26 cellular contexts compared by ENCODE assay signal in the genomic region with DNA sequence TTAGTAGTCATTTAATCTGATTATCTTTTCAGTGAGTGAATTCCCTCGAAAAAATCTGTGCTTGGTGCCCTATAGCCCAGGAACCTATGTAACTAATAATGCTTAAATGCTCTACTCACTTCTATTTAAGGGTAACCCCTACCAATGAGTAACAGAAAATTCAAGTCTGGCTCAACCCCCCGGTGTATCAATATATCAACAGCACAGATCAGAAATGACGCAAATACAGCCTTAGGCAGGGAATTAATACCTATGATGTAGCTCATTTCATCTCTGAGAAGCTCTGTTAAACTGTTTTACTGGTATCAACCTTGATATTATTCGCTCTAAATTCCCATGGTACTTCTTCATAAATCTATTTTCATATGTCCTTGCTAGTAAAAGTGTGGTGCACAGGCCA. TPM values are rescaled to one million over a fixed set of nuclear protein-coding genes. Genes with fewer than 3 reads are reported as not detected.
DNase-seq lines count a peak whose midpoint lies in the region; ATAC-seq, FAIRE-seq and TF ChIP-seq lines count a peak whose summit lies in the region.
"Had no signal": no experiment of that assay in that cellular context is flagged by ENCODE, and none has a peak within 500 bp of the region (broad histone marks: within the 10 kb centered on the region; RNA-seq: fewer than 3 reads in every experiment).

No MANE protein-coding gene starts in this region.

- H3K9me1 ChIP-seq in keratinocyte (ENCODE audit: control insufficient read depth, extremely low read depth, insufficient read depth, low read length): no peaks in the 10 kb centered on the region

- H3K4me1 Mint-ChIP-seq in stimulated activated memory B cell treated with anti-CD40 and anti-IgM and Interleukin-4, amounts not matched to agents 10 μg/mL and 1 μg/mL and 100 μg/mL, for 72 hours: no peaks in the 10 kb centered on the region
- H3K4me1 Mint-ChIP-seq: activated CD4-positive, alpha-beta memory T cell treated with anti-CD3 and anti-CD28 coated beads, Interleukin-2, amount 10 ng/mL, durations not matched to agents 7 days and 5 days had no signal

- peak overlapping the region; percentile 67 for H3K9ac ChIP-seq in keratinocyte (ENCODE audit: control insufficient read depth, extremely low read depth, insufficient read depth, low read length)
- H3K9ac ChIP-seq: BLaER1, GM23248 had no signal

- TF ChIP-seq POLR2A in sigmoid colon (IDR thresholded peaks at IDR 0.05): no peak

- H3K27ac Mint-ChIP-seq in stimulated activated memory B cell treated with anti-CD40 and anti-IgM and Interleukin-4, amounts not matched to agents 10 μg/mL and 1 μg/mL and 100 μg/mL, for 72 hours: no peak overlapping the region
- H3K27ac Mint-ChIP-seq: activated CD4-positive, alpha-beta memory T cell treated with anti-CD3 and anti-CD28 coated beads, Interleukin-2, amount 10 ng/mL, durations not matched to agents 7 days and 5 days; T-helper 2 cell treated with Interferon-gamma antibody and Interleukin-4, amounts not matched to agents 5 μg/mL and 100 μg/mL, for 36 hours had no signal

- H3K9me3 Mint-ChIP-seq in stimulated activated memory B cell treated with anti-CD40 and anti-IgM and Interleukin-4, amounts not matched to agents 10 μg/mL and 1 μg/mL and 100 μg/mL, for 72 hours: peaks cover 4% of the 10 kb centered on the region
- H3K9me3 Mint-ChIP-seq: activated CD4-positive, alpha-beta memory T cell treated with anti-CD3 and anti-CD28 coated beads, Interleukin-2, amount 10 ng/mL, durations not matched to agents 7 days and 5 days; T-helper 2 cell treated with Interferon-gamma antibody and Interleukin-4, amounts not matched to agents 5 μg/mL and 100 μg/mL, for 36 hours had no signal

- no peaks in the 10 kb centered on the region for H4K20me1 ChIP-seq in keratinocyte (ENCODE audit: control insufficient read depth, extremely low read depth, insufficient read depth, low read length)
- H4K20me1 ChIP-seq: BLaER1 had no signal

- intact Hi-C loops in sigmoid colon (cut with DNase I): no loop called here

- peak; percentile 33 for DNase-seq in D341Med (ENCODE audit: low spot score)
- peak; percentile 22 for DNase-seq in WERI-Rb-1
- no peak for DNase-seq in keratinocyte (ENCODE audit: low read depth, low spot score)
- DNase-seq in sigmoid colon: no peak
- no peak for DNase-seq in stimulated activated CD4-positive, alpha-beta T cell treated with anti-CD3 and anti-CD28 coated beads, Interleukin-15, amount 100 ng/mL, for 24 hours
- no peak for DNase-seq in RCC 7860 (ENCODE audit: low spot score)
- DNase-seq: ACHN; activated CD4-positive, alpha-beta memory T cell treated with anti-CD3 and anti-CD28 coated beads, Interleukin-2, amount 10 ng/mL, durations not matched to agents 7 days and 5 days; activated CD4-positive, CD25-positive, alpha-beta regulatory T cell; activated gamma-delta T cell treated with Interleukin-2 at 50 U/mL for 16 hours; activated T-cell treated with anti-CD3 and anti-CD28 coated beads for 4 hours; dermis blood vessel endothelial cell; GM23248; heart right ventricle; left ventricle myocardium superior; NCI-H1092 treated with DMSO at 0.1 percent for 48 hours; NCI-H2029 treated with DMSO at 0.1 percent for 48 hours; NCI-H510A treated with DMSO at 0.1 percent for 48 hours; retina had no signal

- no peak for TF ChIP-seq EP300 in sigmoid colon (IDR thresholded peaks at IDR 0.05)

- peak; percentile 26 for FAIRE-seq in keratinocyte (lab: Jason Lieb, UNC)
- no peak for FAIRE-seq in RCC 7860 (lab: Jason Lieb, UNC)
- FAIRE-seq: bronchial epithelial cell had no signal

- peak overlapping the region; percentile 82 for H3K4me2 ChIP-seq in keratinocyte (ENCODE audit: control insufficient read depth, extremely low read depth, insufficient read depth, low read depth, low read length)
- H3K4me2 ChIP-seq: BLaER1 had no signal

- H3K36me3 Mint-ChIP-seq in stimulated activated memory B cell treated with anti-CD40 and anti-IgM and Interleukin-4, amounts not matched to agents 10 μg/mL and 1 μg/mL and 100 μg/mL, for 72 hours: no peaks in the 10 kb centered on the region

- H3K4me1 ChIP-seq in keratinocyte (ENCODE audit: control insufficient read depth, extremely low read depth, insufficient read depth, low read length) (peaks cover 83% of the 10 kb centered on the region), sigmoid colon (peaks cover 0 to 83% (median 66%) of the 10 kb centered on the region in 4 donors)
- H3K4me1 ChIP-seq: BLaER1 had no signal

- no peaks in the 10 kb centered on the region for H3K27me3 Mint-ChIP-seq in stimulated activated memory B cell treated with anti-CD40 and anti-IgM and Interleukin-4, amounts not matched to agents 10 μg/mL and 1 μg/mL and 100 μg/mL, for 72 hours
- H3K27me3 Mint-ChIP-seq: activated CD4-positive, alpha-beta memory T cell treated with anti-CD3 and anti-CD28 coated beads, Interleukin-2, amount 10 ng/mL, durations not matched to agents 7 days and 5 days had no signal

- 89 to 92% methylated on average over 4 of the region's 4 CpGs for WGBS in sigmoid colon, 2 donors

- TF ChIP-seq CTCF in WERI-Rb-1 (IDR thresholded peaks at IDR 0.05; ENCODE audit: low read depth, low read length): no peak
- TF ChIP-seq CTCF in keratinocyte (optimal IDR thresholded peaks at IDR 0.05 in 1 of 3, IDR thresholded peaks at IDR 0.05 in 1 of 3, conservative IDR thresholded peaks at IDR 0.05 in 1 of 3; ENCODE audit: extremely low read depth in 1 of 3, insufficient read depth in 2 of 3, low read length in 3 of 3): no peak
- TF ChIP-seq CTCF in sigmoid colon (IDR thresholded peaks at IDR 0.05): no peak

- H3K36me3 ChIP-seq in WERI-Rb-1: no peaks in the 10 kb centered on the region
- H3K36me3 ChIP-seq in keratinocyte (ENCODE audit: control insufficient read depth in 2 of 2, extremely low read depth in 1 of 2, insufficient read depth in 2 of 2, low read length in 2 of 2): no peaks in the 10 kb centered on the region
- H3K36me3 ChIP-seq in sigmoid colon: no peaks in the 10 kb centered on the region
- H3K36me3 ChIP-seq: BLaER1, heart right ventricle, neutrophil had no signal

- dilution Hi-C loops in keratinocyte (cut with MboI; ENCODE audit: extremely low pct_ligation_motif_present, low sequenced_read_pairs): no loop called here

- no peaks in the 10 kb centered on the region for H3K27me3 ChIP-seq in WERI-Rb-1 (ENCODE audit: insufficient read depth, low read depth, severe bottlenecking)
- H3K27me3 ChIP-seq in keratinocyte (ENCODE audit: control insufficient read depth, extremely low read depth, insufficient read depth, low read length): no peaks in the 10 kb centered on the region
- H3K27me3 ChIP-seq in sigmoid colon: no peaks in the 10 kb centered on the region
- H3K27me3 ChIP-seq: BLaER1, heart right ventricle, neutrophil had no signal

- no peak overlapping the region for H3K4me3 Mint-ChIP-seq in stimulated activated memory B cell treated with anti-CD40 and anti-IgM and Interleukin-4, amounts not matched to agents 10 μg/mL and 1 μg/mL and 100 μg/mL, for 72 hours
- H3K4me3 Mint-ChIP-seq: activated CD4-positive, alpha-beta memory T cell treated with anti-CD3 and anti-CD28 coated beads, Interleukin-2, amount 10 ng/mL, durations not matched to agents 7 days and 5 days; T-helper 2 cell treated with Interferon-gamma antibody and Interleukin-4, amounts not matched to agents 5 μg/mL and 100 μg/mL, for 36 hours had no signal

- H3K27ac ChIP-seq in WERI-Rb-1 (peak overlapping the region; percentile 26), keratinocyte (ENCODE audit: control insufficient read depth, insufficient read depth, low read length) (peak overlapping the region; percentile 96), sigmoid colon (peak overlapping the region; percentile 66 to 83 (median 78))
- H3K27ac ChIP-seq: BLaER1, neutrophil, RWPE1 had no signal

- H3K9me3 ChIP-seq in WERI-Rb-1 (ENCODE audit: severe bottlenecking) (no peaks in the 10 kb centered on the region), keratinocyte (ENCODE audit: control insufficient read depth, low read depth, low read length) (no peaks in the 10 kb centered on the region), sigmoid colon (no peaks in the 10 kb centered on the region)
- H3K9me3 ChIP-seq: BLaER1, heart right ventricle, neutrophil had no signal

- no peak overlapping the region for H2AFZ ChIP-seq in keratinocyte (ENCODE audit: control insufficient read depth, low read length)
- H2AFZ ChIP-seq: GM23248 had no signal

- H3K79me2 ChIP-seq in keratinocyte (ENCODE audit: control insufficient read depth, insufficient read depth, low read length): peaks cover 70% of the 10 kb centered on the region

- no peak overlapping the region for H3K4me3 ChIP-seq in WERI-Rb-1 (ENCODE audit: low read depth, low read length)
- peak overlapping the region in 2 of 3 experiments; percentile 47 to 50 for H3K4me3 ChIP-seq in keratinocyte (ENCODE audit: control insufficient read depth in 2 of 3, extremely low read depth in 1 of 3, insufficient read depth in 2 of 3, low read depth in 1 of 3, low read length in 3 of 3)
- no peak overlapping the region for H3K4me3 ChIP-seq in sigmoid colon
- H3K4me3 ChIP-seq: BLaER1, GM23248 had no signal

- ATAC-seq in stimulated activated memory B cell treated with anti-CD40 and anti-IgM and Interleukin-4, amounts not matched to agents 10 μg/mL and 1 μg/mL and 100 μg/mL, for 72 hours: no peak
- no peak for ATAC-seq in HG02973 (IDR thresholded peaks at IDR 0.05; ENCODE audit: unreplicated experiment)
- ATAC-seq: heart right ventricle, left ventricle myocardium superior had no signal

RNA-seq across cellular contexts. Expression of a gene that starts 28.6 kb away (rescaled TPM):
- 19.5 to 29.7 TPM (median 28.9 TPM) in 3 replicates for polyA plus RNA-seq in keratinocyte
- 22.1 TPM for polyA plus RNA-seq in keratinocyte (2011; ENCODE audit: low read depth)
- 11.6 and 23.3 TPM in 2 replicates for polyA plus RNA-seq in keratinocyte (2011; cell fraction: cytosol; rRNA removed)
- 34.6 and 37.1 TPM in 2 replicates for polyA plus RNA-seq in keratinocyte (2011; cell fraction: nucleus; rRNA removed)
- 12.8 and 36.2 TPM in 2 replicates for polyA plus RNA-seq in keratinocyte (2012; ENCODE audit: low replicate concordance)
- polyA minus RNA-seq in keratinocyte: 30.0 to 73.6 TPM (median 44.4 TPM) in 3 replicates
- polyA minus RNA-seq in keratinocyte (2011; cell fraction: cytosol; rRNA and poly(A)+ RNA removed): 24.0 TPM
- 35.7 and 84.4 TPM in 2 replicates for polyA minus RNA-seq in keratinocyte (2011; cell fraction: nucleus; rRNA and poly(A)+ RNA removed)
- 10 to 100 TPM; 21.9 to 44.4 (median 32.0) TPM for total RNA-seq in sigmoid colon
- polyA plus RNA-seq in sigmoid colon: 1 to 10 TPM; 3.0 to 3.3 (median 3.2) TPM
- total RNA-seq: activated CD4-positive, alpha-beta memory T cell treated with anti-CD3 and anti-CD28 coated beads, Interleukin-2, amount 10 ng/mL, durations not matched to agents 7 days and 5 days had no signal

Comparison
In these comparisons a context has a peak if more than half of its experiments do, and no peak if none do; other contexts are left out.
1. DNase-seq: peak in D341Med (single experiment) and WERI-Rb-1 (single experiment); none in keratinocyte (single experiment), sigmoid colon (single experiment), stimulated activated CD4-positive, alpha-beta T cell treated with anti-CD3 and anti-CD28 coated beads, Interleukin-15, amount 100 ng/mL, for 24 hours (single experiment) and RCC 7860 (single experiment).
2. H3K27ac ChIP-seq: peak in every context shown above with its lines; median percentile 96 in keratinocyte; 78 in sigmoid colon; 26 in WERI-Rb-1.
3. H3K4me3 ChIP-seq: peak in keratinocyte (2 of 3); none in WERI-Rb-1 (single experiment) and sigmoid colon (0 of 4).